Comparison of ENCODE assay signal across 24 cellular contexts in the genomic region with DNA sequence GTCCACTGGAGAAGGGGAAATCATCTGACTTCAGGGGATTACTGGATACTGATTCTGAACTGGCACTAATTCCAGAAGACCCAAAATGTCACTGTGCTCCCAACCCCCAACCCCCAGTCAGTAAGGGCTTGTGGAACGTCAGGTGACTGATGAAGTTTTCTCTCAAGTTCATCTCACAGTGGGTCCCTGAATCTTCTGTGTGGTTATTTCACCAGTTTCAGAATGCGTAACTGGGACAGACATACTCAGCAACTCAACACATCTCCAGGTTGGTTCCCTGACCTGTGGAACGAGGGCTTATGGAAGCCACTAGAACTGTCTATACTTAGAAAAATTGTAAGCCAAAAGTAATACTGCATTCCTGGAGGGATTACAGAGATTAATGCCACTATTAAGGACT. TPM values are rescaled to one million over a fixed set of nuclear protein-coding genes. Genes with fewer than 3 reads are reported as not detected.
DNase-seq lines count a peak whose midpoint lies in the region; ATAC-seq lines count a peak whose summit lies in the region.
"Had no signal": no experiment of that assay in that cellular context is flagged by ENCODE, and none has a peak within 500 bp of the region (broad histone marks: within the 10 kb centered on the region; RNA-seq: fewer than 3 reads in every experiment).

No MANE protein-coding gene starts in this region.

- H3K36me3 Mint-ChIP-seq in activated CD4-positive, alpha-beta T cell treated with anti-CD3 and anti-CD28 coated beads for 36 hours (ENCODE audit: low read depth): peaks cover 18% of the 10 kb centered on the region
- peaks cover 60% of the 10 kb centered on the region for H3K36me3 Mint-ChIP-seq in activated CD4-positive, alpha-beta T cell treated with anti-CD3 and anti-CD28 coated beads, Interleukin-2, amount 10 ng/mL, durations not matched to agents 24 days and 14 days (ENCODE audit: low read depth)
- H3K36me3 Mint-ChIP-seq in stimulated activated effector memory CD8-positive, alpha-beta T cell treated with anti-CD3 and anti-CD28 coated beads, Interleukin-12 subunit alpha, Interleukin-12 subunit beta, amount 100 ng/mL, for 72 hours: peaks cover 19% of the 10 kb centered on the region

- DNase-seq in activated CD4-positive, alpha-beta T cell treated with anti-CD3 and anti-CD28 coated beads for 36 hours: no peak
- DNase-seq in activated CD4-positive, alpha-beta T cell treated with anti-CD3 and anti-CD28 coated beads, Interleukin-2, amount 10 ng/mL, durations not matched to agents 24 days and 14 days: no peak
- no peak for DNase-seq in stimulated activated effector memory CD8-positive, alpha-beta T cell treated with anti-CD3 and anti-CD28 coated beads, Interleukin-12 subunit alpha, Interleukin-12 subunit beta, amount 100 ng/mL, for 72 hours (ENCODE audit: low spot score in 2 of 2)
- DNase-seq in ureter (ENCODE audit: low spot score) (no peak), NCI-H128 (lab: John Stamatoyannopoulos, UW; ENCODE audit: unreplicated experiment) (no peak)
- DNase-seq: Calu3; CD8-positive, alpha-beta memory T cell; DMS153; H7; IMR-90; NCI-H1105; NCI-H2029 treated with DMSO at 0.1 percent for 48 hours; NCI-H2171; NCI-H345; NCI-H524; NCI-H774; NK-92 treated with Interleukin-12 subunit alpha and Interleukin-12 subunit beta, amount 100 ng/mL, for 24 hours; OCI-M1; SJCRH30; T-cell had no signal

- H3K27ac Mint-ChIP-seq in activated CD4-positive, alpha-beta T cell treated with anti-CD3 and anti-CD28 coated beads for 36 hours: no peak overlapping the region
- H3K27ac Mint-ChIP-seq in activated CD4-positive, alpha-beta T cell treated with anti-CD3 and anti-CD28 coated beads, Interleukin-2, amount 10 ng/mL, durations not matched to agents 24 days and 14 days: no peak overlapping the region
- no peak overlapping the region for H3K27ac Mint-ChIP-seq in stimulated activated effector memory CD8-positive, alpha-beta T cell treated with anti-CD3 and anti-CD28 coated beads, Interleukin-12 subunit alpha, Interleukin-12 subunit beta, amount 100 ng/mL, for 72 hours
- H3K27ac Mint-ChIP-seq: CD8-positive, alpha-beta memory T cell had no signal

- CTCF ChIA-PET in activated CD4-positive, alpha-beta T cell treated with anti-CD3 and anti-CD28 coated beads for 36 hours (lab: Charles Lee): no interaction called here

- peak; percentile 42 for ATAC-seq in activated CD4-positive, alpha-beta T cell treated with anti-CD3 and anti-CD28 coated beads for 36 hours
- ATAC-seq in GM18873 (IDR thresholded peaks at IDR 0.05; ENCODE audit: low FRiP score, unreplicated experiment) (peak; percentile 62), HG02759 (IDR thresholded peaks at IDR 0.05; ENCODE audit: unreplicated experiment) (peak; percentile 71), HG03521 (IDR thresholded peaks at IDR 0.05; ENCODE audit: unreplicated experiment) (no peak)
- peak; percentile 47 for ATAC-seq in stimulated activated effector memory CD8-positive, alpha-beta T cell treated with anti-CD3 and anti-CD28 coated beads, Interleukin-12 subunit alpha, Interleukin-12 subunit beta, amount 100 ng/mL, for 72 hours
- ATAC-seq: T-cell had no signal

- no peaks in the 10 kb centered on the region for H3K9me3 Mint-ChIP-seq in activated CD4-positive, alpha-beta T cell treated with anti-CD3 and anti-CD28 coated beads for 36 hours (ENCODE audit: low read depth)
- no peaks in the 10 kb centered on the region for H3K9me3 Mint-ChIP-seq in activated CD4-positive, alpha-beta T cell treated with anti-CD3 and anti-CD28 coated beads, Interleukin-2, amount 10 ng/mL, durations not matched to agents 24 days and 14 days
- no peaks in the 10 kb centered on the region for H3K9me3 Mint-ChIP-seq in stimulated activated effector memory CD8-positive, alpha-beta T cell treated with anti-CD3 and anti-CD28 coated beads, Interleukin-12 subunit alpha, Interleukin-12 subunit beta, amount 100 ng/mL, for 72 hours
- H3K9me3 Mint-ChIP-seq: CD8-positive, alpha-beta memory T cell; T-cell had no signal

- intact Hi-C loops in activated CD4-positive, alpha-beta T cell treated with anti-CD3 and anti-CD28 coated beads for 36 hours (cut with DNase I, micrococcal nuclease): no loop called here
- intact Hi-C loops in activated CD4-positive, alpha-beta T cell treated with anti-CD3 and anti-CD28 coated beads, Interleukin-2, amount 10 ng/mL, durations not matched to agents 24 days and 14 days (cut with micrococcal nuclease): no loop called here

- POLR2A ChIA-PET in activated CD4-positive, alpha-beta T cell treated with anti-CD3 and anti-CD28 coated beads for 36 hours (lab: Charles Lee): no interaction called here

- H3K4me1 Mint-ChIP-seq in activated CD4-positive, alpha-beta T cell treated with anti-CD3 and anti-CD28 coated beads for 36 hours: peaks cover 13% of the 10 kb centered on the region
- H3K4me1 Mint-ChIP-seq in activated CD4-positive, alpha-beta T cell treated with anti-CD3 and anti-CD28 coated beads, Interleukin-2, amount 10 ng/mL, durations not matched to agents 24 days and 14 days: peaks cover 3% of the 10 kb centered on the region
- H3K4me1 Mint-ChIP-seq in stimulated activated effector memory CD8-positive, alpha-beta T cell treated with anti-CD3 and anti-CD28 coated beads, Interleukin-12 subunit alpha, Interleukin-12 subunit beta, amount 100 ng/mL, for 72 hours: peaks cover 7% of the 10 kb centered on the region
- H3K4me1 Mint-ChIP-seq: T-cell had no signal

- H3K27me3 Mint-ChIP-seq in activated CD4-positive, alpha-beta T cell treated with anti-CD3 and anti-CD28 coated beads for 36 hours: no peaks in the 10 kb centered on the region
- H3K27me3 Mint-ChIP-seq in activated CD4-positive, alpha-beta T cell treated with anti-CD3 and anti-CD28 coated beads, Interleukin-2, amount 10 ng/mL, durations not matched to agents 24 days and 14 days: no peaks in the 10 kb centered on the region
- H3K27me3 Mint-ChIP-seq: CD8-positive, alpha-beta memory T cell; T-cell had no signal

- H3K4me3 Mint-ChIP-seq in activated CD4-positive, alpha-beta T cell treated with anti-CD3 and anti-CD28 coated beads for 36 hours: no peak overlapping the region
- H3K4me3 Mint-ChIP-seq in activated CD4-positive, alpha-beta T cell treated with anti-CD3 and anti-CD28 coated beads, Interleukin-2, amount 10 ng/mL, durations not matched to agents 24 days and 14 days: no peak overlapping the region
- no peak overlapping the region for H3K4me3 Mint-ChIP-seq in stimulated activated effector memory CD8-positive, alpha-beta T cell treated with anti-CD3 and anti-CD28 coated beads, Interleukin-12 subunit alpha, Interleukin-12 subunit beta, amount 100 ng/mL, for 72 hours
- H3K4me3 Mint-ChIP-seq: CD8-positive, alpha-beta memory T cell; T-cell had no signal

RNA-seq across cellular contexts. Expression of a gene that starts 45.3 kb away (rescaled TPM):
- 1 to 10 TPM; 5.9 to 6.7 TPM for total RNA-seq in activated CD4-positive, alpha-beta T cell treated with anti-CD3 and anti-CD28 coated beads for 36 hours
- 4.8 and 5.3 TPM in 2 replicates for total RNA-seq in activated CD4-positive, alpha-beta T cell treated with anti-CD3 and anti-CD28 coated beads, Interleukin-2, amount 10 ng/mL, durations not matched to agents 24 days and 14 days
- total RNA-seq in ureter: 16.3 TPM
- total RNA-seq: G401 had no signal
